Comparison of ENCODE assay signal across 11 cellular contexts in the genomic region with DNA sequence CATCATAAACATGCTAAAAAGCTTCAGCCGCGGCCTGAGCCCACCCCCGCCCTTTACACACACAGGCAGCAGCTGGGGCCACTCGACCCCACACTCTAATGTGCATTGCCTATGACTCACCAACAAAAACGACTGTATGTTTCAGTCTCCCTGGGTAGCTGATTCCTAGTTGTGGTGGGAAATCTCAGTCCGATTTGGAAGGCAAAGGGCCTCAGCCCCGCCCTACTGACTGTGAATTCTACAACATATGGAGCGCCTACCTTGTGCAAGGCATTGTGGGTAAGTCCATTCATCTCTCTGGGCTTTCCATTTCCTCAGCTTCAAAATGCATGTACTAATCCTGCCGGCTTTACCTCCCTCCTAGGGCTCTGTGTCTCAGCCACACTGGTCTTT.
DNase-seq lines count a peak whose midpoint lies in the region; ATAC-seq and TF ChIP-seq lines count a peak whose summit lies in the region.
"Had no signal": no experiment of that assay in that cellular context is flagged by ENCODE, and none has a peak within 500 bp of the region (broad histone marks: within the 10 kb centered on the region; RNA-seq: fewer than 3 reads in every experiment).

No MANE protein-coding gene starts in this region.

- H3K4me1 Mint-ChIP-seq in brain = peaks cover 76% of the 10 kb centered on the region
- H3K4me1 Mint-ChIP-seq in activated CD4-positive, alpha-beta memory T cell treated with anti-CD3 and anti-CD28 coated beads, Interleukin-2, amount 10 ng/mL, durations not matched to agents 7 days and 5 days = peaks cover 2% of the 10 kb centered on the region
- H3K4me1 Mint-ChIP-seq: CD4-positive, alpha-beta memory T cell had no signal

- H3K36me3 Mint-ChIP-seq in brain = no peaks in the 10 kb centered on the region
- H3K36me3 Mint-ChIP-seq in activated CD4-positive, alpha-beta memory T cell treated with anti-CD3 and anti-CD28 coated beads, Interleukin-2, amount 10 ng/mL, durations not matched to agents 7 days and 5 days (ENCODE audit: low read depth) = no peaks in the 10 kb centered on the region
- H3K36me3 Mint-ChIP-seq: CD4-positive, alpha-beta memory T cell had no signal

- H3K9me3 ChIP-seq in MG63 (no peaks in the 10 kb centered on the region), mesodermal cell (ENCODE audit: control insufficient read depth, low read length) (no peaks in the 10 kb centered on the region)
- H3K9me3 ChIP-seq: testis had no signal

- no peaks in the 10 kb centered on the region for H3K27me3 ChIP-seq in MG63
- H3K27me3 ChIP-seq: testis had no signal

- H3K4me3 ChIP-seq in MG63 (no peak overlapping the region), mesodermal cell (ENCODE audit: extremely low read depth, insufficient read depth, low read length, poor library complexity, severe bottlenecking) (no peak overlapping the region)
- H3K4me3 ChIP-seq: testis had no signal

- TF ChIP-seq CTCF in brain (conservative IDR thresholded peaks at IDR 0.05) = no peak

- H3K4me3 Mint-ChIP-seq in brain = peak overlapping the region in 3 of 5 experiments; percentile 53 to 76 (median 73)
- H3K4me3 Mint-ChIP-seq in activated CD4-positive, alpha-beta memory T cell treated with anti-CD3 and anti-CD28 coated beads, Interleukin-2, amount 10 ng/mL, durations not matched to agents 7 days and 5 days = no peak overlapping the region
- H3K4me3 Mint-ChIP-seq: CD4-positive, alpha-beta memory T cell had no signal

- H3K36me3 ChIP-seq in MG63 (no peaks in the 10 kb centered on the region), mesodermal cell (ENCODE audit: control insufficient read depth, insufficient read depth, low read length) (no peaks in the 10 kb centered on the region)

- WGBS in mesodermal cell (ENCODE audit: insufficient coverage in 2 of 2), 2 experiments = 50 to 77% methylated on average over 3 to 4 of the region's 9 CpGs

- H3K27ac Mint-ChIP-seq in brain = peak overlapping the region in 4 of 5 experiments; percentile 88 to 96 (median 94)
- no peak overlapping the region for H3K27ac Mint-ChIP-seq in activated CD4-positive, alpha-beta memory T cell treated with anti-CD3 and anti-CD28 coated beads, Interleukin-2, amount 10 ng/mL, durations not matched to agents 7 days and 5 days
- H3K27ac Mint-ChIP-seq: CD4-positive, alpha-beta memory T cell had no signal

- peak overlapping the region; percentile 84 for H3K27ac ChIP-seq in mesodermal cell (ENCODE audit: low read depth, low read length, severe bottlenecking)
- H3K27ac ChIP-seq: testis had no signal

- POLR2A ChIA-PET in activated CD4-positive, alpha-beta memory T cell treated with anti-CD3 and anti-CD28 coated beads, Interleukin-2, amount 10 ng/mL, durations not matched to agents 7 days and 5 days (lab: Charles Lee) = no interaction called here

- H3K27me3 Mint-ChIP-seq in brain = no peaks in the 10 kb centered on the region
- H3K27me3 Mint-ChIP-seq in activated CD4-positive, alpha-beta memory T cell treated with anti-CD3 and anti-CD28 coated beads, Interleukin-2, amount 10 ng/mL, durations not matched to agents 7 days and 5 days = no peaks in the 10 kb centered on the region

- peak; percentile 77 for DNase-seq in DMS53 (lab: John Stamatoyannopoulos, UW)
- peak; percentile 49 for DNase-seq in MG63
- DNase-seq in globus pallidus (ENCODE audit: low spot score) = no peak
- DNase-seq in activated CD4-positive, alpha-beta memory T cell treated with anti-CD3 and anti-CD28 coated beads, Interleukin-2, amount 10 ng/mL, durations not matched to agents 7 days and 5 days = no peak
- DNase-seq in T-helper 2 cell = no peak
- DNase-seq: CD4-positive, alpha-beta memory T cell had no signal

- H3K9me3 Mint-ChIP-seq in brain = no peaks in the 10 kb centered on the region
- H3K9me3 Mint-ChIP-seq in activated CD4-positive, alpha-beta memory T cell treated with anti-CD3 and anti-CD28 coated beads, Interleukin-2, amount 10 ng/mL, durations not matched to agents 7 days and 5 days = no peaks in the 10 kb centered on the region
- H3K9me3 Mint-ChIP-seq: CD4-positive, alpha-beta memory T cell had no signal

- ATAC-seq in GM21423 (IDR thresholded peaks at IDR 0.05; ENCODE audit: unreplicated experiment) = no peak
- ATAC-seq: activated CD4-positive, CD25-positive, alpha-beta regulatory T cell treated with anti-CD3 and anti-CD28 coated beads, Interleukin-2, amount 50 U/mL, for 24 hours had no signal

- CTCF ChIA-PET in activated CD4-positive, alpha-beta memory T cell treated with anti-CD3 and anti-CD28 coated beads, Interleukin-2, amount 10 ng/mL, durations not matched to agents 7 days and 5 days (lab: Charles Lee) = interaction anchor here (1.0 to 18.4 kb wide), 3 partner anchors 28 to 267 kb away, joined by 3 to 250 read pairs (median 3); no protein-coding TSS in a partner anchor

- peaks cover 18% of the 10 kb centered on the region for H3K4me1 ChIP-seq in mesodermal cell (ENCODE audit: control insufficient read depth, insufficient read depth, low read length, poor library complexity, severe bottlenecking)
- H3K4me1 ChIP-seq: testis had no signal

Comparison
In these comparisons a context has a peak if more than half of its experiments do, and no peak if none do; other contexts are left out.
1. DNase-seq: peak in DMS53 (single experiment) and MG63 (single experiment); none in globus pallidus (single experiment), activated CD4-positive, alpha-beta memory T cell treated with anti-CD3 and anti-CD28 coated beads, Interleukin-2, amount 10 ng/mL, durations not matched to agents 7 days and 5 days (single experiment) and T-helper 2 cell (0 of 5).